In the genomic region with DNA sequence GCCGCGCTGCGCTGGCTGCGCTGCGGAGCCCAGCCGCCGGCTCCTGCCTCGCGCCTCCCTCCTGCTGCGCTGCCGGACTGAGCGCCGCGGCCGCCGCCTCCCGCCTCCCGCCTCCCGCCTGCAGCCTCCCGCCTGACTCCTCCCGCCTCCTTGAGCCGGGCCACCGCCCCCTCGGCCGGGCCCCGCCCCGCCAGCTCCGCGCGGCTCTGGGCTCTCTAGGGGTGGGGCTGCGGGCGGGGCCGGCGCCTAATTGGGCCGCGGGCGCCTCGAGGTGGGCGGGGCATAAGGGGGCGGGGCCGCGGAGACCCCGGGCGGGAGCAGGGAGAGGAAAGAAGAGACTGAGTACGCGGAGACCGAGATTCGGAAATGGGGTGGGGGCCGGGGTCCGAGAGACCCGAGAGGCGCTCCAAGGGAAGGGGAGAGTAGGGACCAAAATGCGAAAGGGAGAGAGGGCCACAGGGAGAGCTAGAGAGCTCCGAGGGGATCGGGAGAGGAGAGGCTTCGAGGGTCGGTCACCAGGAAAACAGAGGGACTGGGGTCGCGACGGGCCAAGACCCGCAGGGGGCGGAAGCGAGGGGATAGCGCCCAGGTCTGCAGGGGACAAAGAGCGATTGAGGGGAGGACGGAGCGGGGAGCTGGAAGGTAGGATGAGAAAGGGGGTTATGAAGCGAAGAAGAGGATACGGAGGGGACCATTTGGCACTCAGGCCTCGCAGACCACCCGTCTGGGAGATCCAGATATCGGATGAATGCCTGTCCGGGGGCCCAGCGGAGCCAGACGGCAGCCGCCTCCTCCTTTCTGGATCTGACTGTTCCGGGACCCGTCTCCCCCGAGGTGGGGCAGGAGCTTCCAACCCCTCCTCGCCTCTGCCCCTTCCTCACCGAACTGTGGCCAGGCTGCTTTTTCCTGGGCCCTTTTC, we compare ENCODE assay signal across 1 cellular context.
TF ChIP-seq lines count a peak whose summit lies in the region.

A gene (minus strand): TSS at position 79 of the 919 bp plus-strand sequence. CDS start 255 bp downstream, outside the sequence.

TF ChIP-seq in SK-N-SH, 30 proteins besides CTCF, POLR2A, EP300 and RAD21 (continued from another document):
- TF ChIP-seq, protein P1, sequence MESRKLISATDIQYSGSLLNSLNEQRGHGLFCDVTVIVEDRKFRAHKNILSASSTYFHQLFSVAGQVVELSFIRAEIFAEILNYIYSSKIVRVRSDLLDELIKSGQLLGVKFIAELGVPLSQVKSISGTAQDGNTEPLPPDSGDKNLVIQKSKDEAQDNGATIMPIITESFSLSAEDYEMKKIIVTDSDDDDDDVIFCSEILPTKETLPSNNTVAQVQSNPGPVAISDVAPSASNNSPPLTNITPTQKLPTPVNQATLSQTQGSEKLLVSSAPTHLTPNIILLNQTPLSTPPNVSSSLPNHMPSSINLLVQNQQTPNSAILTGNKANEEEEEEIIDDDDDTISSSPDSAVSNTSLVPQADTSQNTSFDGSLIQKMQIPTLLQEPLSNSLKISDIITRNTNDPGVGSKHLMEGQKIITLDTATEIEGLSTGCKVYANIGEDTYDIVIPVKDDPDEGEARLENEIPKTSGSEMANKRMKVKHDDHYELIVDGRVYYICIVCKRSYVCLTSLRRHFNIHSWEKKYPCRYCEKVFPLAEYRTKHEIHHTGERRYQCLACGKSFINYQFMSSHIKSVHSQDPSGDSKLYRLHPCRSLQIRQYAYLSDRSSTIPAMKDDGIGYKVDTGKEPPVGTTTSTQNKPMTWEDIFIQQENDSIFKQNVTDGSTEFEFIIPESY (IDR thresholded peaks at IDR 0.05; ENCODE audit: borderline replicate concordance, low read depth), result no peak
